Comparison of ENCODE assay signal across 8 cellular contexts in genomic region chr11:35391922-35392813, GRCh38. TPM values are rescaled to one million over a fixed set of nuclear protein-coding genes. Genes with fewer than 3 reads are reported as not detected.
DNase-seq lines count a peak whose midpoint lies in the region; ATAC-seq and TF ChIP-seq lines count a peak whose summit lies in the region.

No MANE protein-coding gene starts in this region.

- TF ChIP-seq CTCF in PC-3 (conservative IDR thresholded peaks at IDR 0.05; ENCODE audit: low read depth, low read length) (peak; percentile 96), natural killer cell (IDR thresholded peaks at IDR 0.05) (peak; percentile 92)

- CTCF ChIA-PET in PC-3 (lab: Charles Lee), result interaction anchor here (0.6 to 1.4 kb wide), 5 partner anchors 11 to 467 kb away, joined by 3 to 7 read pairs (median 3); no protein-coding TSS in a partner anchor

- peak in 47 of 76 experiments; percentile 0 to 67 (median 30) for DNase-seq in HUDEP-2 (lab: John Stamatoyannopoulos, UW; ENCODE audit: unreplicated experiment in 76 of 76)
- DNase-seq in PC-3, result peak; percentile 81
- DNase-seq in activated T-cell treated with anti-CD3 and anti-CD28 coated beads, Interleukin-2, amount 50 U/mL, for 72 hours, result peak; percentile 84 to 91
- DNase-seq in fibroblast of gingiva (ENCODE audit: low read depth), result peak; percentile 78
- peak; percentile 73 for DNase-seq in natural killer cell
- DNase-seq in stimulated activated effector memory CD8-positive, alpha-beta T cell treated with anti-CD3 and anti-CD28 coated beads, Interleukin-12 subunit alpha, Interleukin-12 subunit beta, amount 100 ng/mL, for 72 hours (ENCODE audit: low spot score in 2 of 2), result peak; percentile 83 to 87

- H3K9ac ChIP-seq in PC-3 (ENCODE audit: low read length), result peak overlapping the region; percentile 36

- H3K4me1 ChIP-seq in ACC112 (ENCODE audit: control insufficient read depth, insufficient read depth, low read length, unreplicated experiment) (peaks cover 19% of the 10 kb centered on the region), PC-3 (ENCODE audit: insufficient read depth, low read length) (peaks cover 21% of the 10 kb centered on the region)

- H4K20me1 ChIP-seq in PC-3 (ENCODE audit: low read length), result no peaks in the 10 kb centered on the region

- no peak overlapping the region for H3K27ac ChIP-seq in ACC112 (ENCODE audit: low read depth, low read length)
- peak overlapping the region; percentile 80 for H3K27ac ChIP-seq in PC-3 (ENCODE audit: low read length)

- peaks cover 7% of the 10 kb centered on the region for H3K27me3 Mint-ChIP-seq in activated T-cell treated with anti-CD3 and anti-CD28 coated beads, Interleukin-2, amount 50 U/mL, for 72 hours (ENCODE audit: low read depth)
- peaks cover 14 to 16% of the 10 kb centered on the region in 2 donors for H3K27me3 Mint-ChIP-seq in natural killer cell (ENCODE audit: low read depth in 2 of 2)

- POLR2A ChIA-PET in PC-3 (lab: Charles Lee; ENCODE audit: unreplicated experiment), result interaction anchor here (0.6 to 1.1 kb wide), 2 partner anchors 213 to 218 kb away, joined by 3 read pairs; no protein-coding TSS in a partner anchor

- no peaks in the 10 kb centered on the region for H3K36me3 Mint-ChIP-seq in activated T-cell treated with anti-CD3 and anti-CD28 coated beads, Interleukin-2, amount 50 U/mL, for 72 hours (ENCODE audit: insufficient read depth in 2 of 2)
- H3K36me3 Mint-ChIP-seq in natural killer cell, result no peaks in the 10 kb centered on the region
- H3K36me3 Mint-ChIP-seq in stimulated activated effector memory CD8-positive, alpha-beta T cell treated with anti-CD3 and anti-CD28 coated beads, Interleukin-12 subunit alpha, Interleukin-12 subunit beta, amount 100 ng/mL, for 72 hours, result peaks cover 6% of the 10 kb centered on the region

- H3F3A ChIP-seq in PC-3 (ENCODE audit: low read length, unreplicated experiment), result no peaks in the 10 kb centered on the region

- intact Hi-C loops in PC-3 (cut with micrococcal nuclease) (loop anchor here (1.0 to 10.0 kb wide), 8 partner anchors 55 to 807 kb away; no protein-coding TSS in a partner anchor), natural killer cell (cut with micrococcal nuclease) (loop anchor here (1.0 to 5.0 kb wide), 5 partner anchors 155 to 806 kb away; no protein-coding TSS in a partner anchor)

- H3K27me3 ChIP-seq in ACC112 (ENCODE audit: insufficient read depth, low read length), result no peaks in the 10 kb centered on the region
- no peaks in the 10 kb centered on the region for H3K27me3 ChIP-seq in PC-3 (ENCODE audit: low read length)

- H3K79me2 ChIP-seq in ACC112 (ENCODE audit: control insufficient read depth, insufficient read depth, low read length, unreplicated experiment), result no peaks in the 10 kb centered on the region
- no peaks in the 10 kb centered on the region for H3K79me2 ChIP-seq in PC-3 (ENCODE audit: low read length)

- no peaks in the 10 kb centered on the region for H3K9me3 ChIP-seq in PC-3 (ENCODE audit: low read length)

- ATAC-seq in GM18511 (IDR thresholded peaks at IDR 0.05; ENCODE audit: unreplicated experiment) (peak; percentile 55), PC-3 (peak; percentile 62), natural killer cell (peak; percentile 70 to 90 (median 84))
- ATAC-seq in activated T-cell treated with anti-CD3 and anti-CD28 coated beads, Interleukin-2, amount 50 U/mL, for 72 hours (replicated peaks in 1 of 2), result peak; percentile 47 to 49
- peak; percentile 70 for ATAC-seq in stimulated activated effector memory CD8-positive, alpha-beta T cell treated with anti-CD3 and anti-CD28 coated beads, Interleukin-12 subunit alpha, Interleukin-12 subunit beta, amount 100 ng/mL, for 72 hours

- H3K4me3 ChIP-seq in ACC112 (ENCODE audit: low read depth, low read length), result 0 out of 2 replicates have a peak overlapping the region, but pooled peaks have one; percentile 36
- H3K4me3 ChIP-seq in PC-3 (ENCODE audit: low read length), result peak overlapping the region; percentile 58

- H3K36me3 ChIP-seq in ACC112 (ENCODE audit: insufficient read depth, low read length), result no peaks in the 10 kb centered on the region
- no peaks in the 10 kb centered on the region for H3K36me3 ChIP-seq in PC-3 (ENCODE audit: low read depth, low read length)

- H3K9me2 ChIP-seq in PC-3 (replicated peaks; ENCODE audit: low read length), result no peaks in the 10 kb centered on the region

- H3K4me2 ChIP-seq in PC-3 (ENCODE audit: low read length), result peak overlapping the region; percentile 84

- peaks cover 32% of the 10 kb centered on the region for H3K4me1 Mint-ChIP-seq in activated T-cell treated with anti-CD3 and anti-CD28 coated beads, Interleukin-2, amount 50 U/mL, for 72 hours (ENCODE audit: low read depth)
- H3K4me1 Mint-ChIP-seq in natural killer cell, result peaks cover 5% of the 10 kb centered on the region in 2 donors
- H3K4me1 Mint-ChIP-seq in stimulated activated effector memory CD8-positive, alpha-beta T cell treated with anti-CD3 and anti-CD28 coated beads, Interleukin-12 subunit alpha, Interleukin-12 subunit beta, amount 100 ng/mL, for 72 hours, result peaks cover 20% of the 10 kb centered on the region

- H3K27ac Mint-ChIP-seq in activated T-cell treated with anti-CD3 and anti-CD28 coated beads, Interleukin-2, amount 50 U/mL, for 72 hours, result peak overlapping the region; percentile 65
- no peak overlapping the region for H3K27ac Mint-ChIP-seq in natural killer cell
- no peak overlapping the region for H3K27ac Mint-ChIP-seq in stimulated activated effector memory CD8-positive, alpha-beta T cell treated with anti-CD3 and anti-CD28 coated beads, Interleukin-12 subunit alpha, Interleukin-12 subunit beta, amount 100 ng/mL, for 72 hours

- BruUV-seq in PC-3 (replicated peaks; lab: Mats Ljungman, UMichigan), result no TSS peak

- H3K4me3 Mint-ChIP-seq in activated T-cell treated with anti-CD3 and anti-CD28 coated beads, Interleukin-2, amount 50 U/mL, for 72 hours, result peak overlapping the region; percentile 53 to 91
- H3K4me3 Mint-ChIP-seq in natural killer cell, result no peak overlapping the region
- no peak overlapping the region for H3K4me3 Mint-ChIP-seq in stimulated activated effector memory CD8-positive, alpha-beta T cell treated with anti-CD3 and anti-CD28 coated beads, Interleukin-12 subunit alpha, Interleukin-12 subunit beta, amount 100 ng/mL, for 72 hours

- H2AFZ ChIP-seq in ACC112 (ENCODE audit: low read length, unreplicated experiment), result peak overlapping the region; percentile 71
- H2AFZ ChIP-seq in PC-3 (ENCODE audit: low read length), result 0 out of 2 replicates have a peak overlapping the region, but pooled peaks have one; percentile 31

- no peaks in the 10 kb centered on the region for H3K9me3 Mint-ChIP-seq in activated T-cell treated with anti-CD3 and anti-CD28 coated beads, Interleukin-2, amount 50 U/mL, for 72 hours
- H3K9me3 Mint-ChIP-seq in natural killer cell, result no peaks in the 10 kb centered on the region
- H3K9me3 Mint-ChIP-seq in stimulated activated effector memory CD8-positive, alpha-beta T cell treated with anti-CD3 and anti-CD28 coated beads, Interleukin-12 subunit alpha, Interleukin-12 subunit beta, amount 100 ng/mL, for 72 hours, result no peaks in the 10 kb centered on the region

RNA-seq across cellular contexts. Expression of gene SLC1A2, which starts 27.2 kb away (rescaled TPM):
- total RNA-seq in PC-3 (2014; rRNA removed) (0.18 TPM in 1 of 2 replicates, not detected in the other), natural killer cell (under 1 TPM in 1 of 3 donors, not detected in 2; 0.02 TPM)
- under 1 TPM in 1 of 2 donors, not detected in 1; 0.09 TPM for total RNA-seq in activated T-cell treated with anti-CD3 and anti-CD28 coated beads, Interleukin-2, amount 50 U/mL, for 72 hours

Comparison
In these comparisons a context has a peak if more than half of its experiments do, and no peak if none do; other contexts are left out.
1. DNase-seq: peak in every context shown above with its lines; median percentile 88 in activated T-cell treated with anti-CD3 and anti-CD28 coated beads, Interleukin-2, amount 50 U/mL, for 72 hours; 85 in stimulated activated effector memory CD8-positive, alpha-beta T cell treated with anti-CD3 and anti-CD28 coated beads, Interleukin-12 subunit alpha, Interleukin-12 subunit beta, amount 100 ng/mL, for 72 hours; 81 in PC-3; 78 in fibroblast of gingiva; 73 in natural killer cell; 30 in HUDEP-2.
2. H3K4me3 Mint-ChIP-seq: peak in activated T-cell treated with anti-CD3 and anti-CD28 coated beads, Interleukin-2, amount 50 U/mL, for 72 hours (2 of 2); none in natural killer cell (single experiment) and stimulated activated effector memory CD8-positive, alpha-beta T cell treated with anti-CD3 and anti-CD28 coated beads, Interleukin-12 subunit alpha, Interleukin-12 subunit beta, amount 100 ng/mL, for 72 hours (single experiment).
3. Peak in every context shown above with its lines, with median percentiles within 50 percentile points of each other: ATAC-seq.